In the genomic region with DNA sequence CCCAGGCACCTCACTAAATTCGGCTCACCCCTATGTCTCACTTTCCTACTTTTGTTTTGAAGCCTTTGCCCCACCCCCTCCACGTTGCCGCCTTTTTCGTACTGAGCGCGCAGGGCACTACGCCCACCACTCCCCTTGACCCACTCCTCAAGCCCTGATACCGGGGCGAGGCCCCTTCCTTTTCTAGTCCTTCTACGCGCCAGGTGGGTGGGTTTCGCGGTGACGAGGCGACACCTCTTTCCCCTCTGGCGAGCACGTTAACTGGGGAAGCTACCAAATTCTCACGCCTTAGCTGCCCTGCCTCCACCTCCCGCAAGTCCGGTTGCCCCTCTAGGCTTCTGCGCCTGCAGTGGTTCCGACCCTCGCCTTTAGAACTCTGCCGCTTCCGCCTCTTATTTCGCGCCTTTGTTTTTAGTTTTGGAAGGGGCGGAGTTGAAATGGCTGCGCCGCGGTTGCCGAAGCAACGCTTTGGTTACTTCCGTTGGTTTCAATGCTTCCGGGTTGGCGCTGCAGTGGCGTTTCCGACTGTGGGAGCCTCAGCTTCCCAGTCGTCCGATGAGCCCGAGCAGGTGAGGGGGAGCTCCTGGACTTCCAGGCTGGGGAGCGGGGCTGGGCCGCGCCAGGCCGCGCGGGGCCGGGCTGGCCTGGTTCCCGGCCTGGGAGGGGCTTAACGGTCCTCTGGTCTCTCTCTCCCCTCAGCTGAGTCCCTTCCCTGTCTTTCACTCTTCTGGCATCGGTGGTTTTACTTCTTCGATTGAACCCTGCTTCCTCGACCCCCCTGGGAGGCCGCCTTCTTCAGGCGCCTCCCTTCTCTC, we compare ENCODE assay signal across 8 cellular contexts. TPM values are rescaled to one million over a fixed set of nuclear protein-coding genes. Genes with fewer than 3 reads are reported as not detected.
DNase-seq lines count a peak whose midpoint lies in the region; ATAC-seq and TF ChIP-seq lines count a peak whose summit lies in the region.

A gene with protein sequence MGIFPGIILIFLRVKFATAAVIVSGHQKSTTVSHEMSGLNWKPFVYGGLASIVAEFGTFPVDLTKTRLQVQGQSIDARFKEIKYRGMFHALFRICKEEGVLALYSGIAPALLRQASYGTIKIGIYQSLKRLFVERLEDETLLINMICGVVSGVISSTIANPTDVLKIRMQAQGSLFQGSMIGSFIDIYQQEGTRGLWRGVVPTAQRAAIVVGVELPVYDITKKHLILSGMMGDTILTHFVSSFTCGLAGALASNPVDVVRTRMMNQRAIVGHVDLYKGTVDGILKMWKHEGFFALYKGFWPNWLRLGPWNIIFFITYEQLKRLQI (plus strand): TSS at position 512 of the 815 bp plus-strand sequence. CDS start 360 bp downstream, outside the sequence.

- CTCF ChIA-PET in AG04450 (lab: Charles Lee): no interaction called here

- ATAC-seq in GM18870 (IDR thresholded peaks at IDR 0.05; ENCODE audit: unreplicated experiment) (peak; percentile 93), HG03103 (IDR thresholded peaks at IDR 0.05; ENCODE audit: low read depth, unreplicated experiment) (peak; percentile 94)

- POLR2A ChIA-PET in AG04450 (lab: Yijun Ruan, JAX): interaction anchor here (1.2 kb wide), 1 partner anchor 71 kb away, joined by 6 read pairs; a partner anchor contains a TSS

- no peaks in the 10 kb centered on the region for H3K36me3 ChIP-seq in breast epithelium
- no peaks in the 10 kb centered on the region for H3K36me3 ChIP-seq in spleen

- TF ChIP-seq CTCF in AG04450 (IDR thresholded peaks at IDR 0.05; ENCODE audit: low read depth, low read length) (no peak), VCaP (conservative IDR thresholded peaks at IDR 0.05) (no peak), breast epithelium (IDR thresholded peaks at IDR 0.05) (no peak), spleen (IDR thresholded peaks at IDR 0.05 in 8 of 11, conservative IDR thresholded peaks at IDR 0.05 in 3 of 11) (no peak)

- DNase-seq in AG04450 (ENCODE audit: low read depth, low spot score) (peak; percentile 20), NCI-H2196 (lab: John Stamatoyannopoulos, UW; ENCODE audit: unreplicated experiment) (peak; percentile 67), breast epithelium (ENCODE audit: low spot score in 2 of 2) (peak; percentile 46 to 63), iPS-NIHi11 (ENCODE audit: low spot score) (peak; percentile 67), spleen (peak; percentile 90)

- 0 to 51% (median 0%) methylated on average over 26 to 55 of the region's 55 CpGs for WGBS in spleen, 5 donors

- TF ChIP-seq POLR2A in breast epithelium (IDR thresholded peaks at IDR 0.05): no peak
- no peak for TF ChIP-seq POLR2A in spleen (IDR thresholded peaks at IDR 0.05)

- no peaks in the 10 kb centered on the region for H3K27me3 ChIP-seq in AG04450 (ENCODE audit: control insufficient read depth, insufficient read depth, low read length)
- H3K27me3 ChIP-seq in breast epithelium: peaks cover 0 to 17% of the 10 kb centered on the region in 2 donors
- no peaks in the 10 kb centered on the region for H3K27me3 ChIP-seq in spleen (replicated peaks in 1 of 7)

- H3K27ac ChIP-seq in AG04450 (ENCODE audit: low read depth, low read length): no peak within 1 kb of the TSS
- H3K27ac ChIP-seq in VCaP: peak within 1 kb of the TSS; percentile 59
- H3K27ac ChIP-seq in breast epithelium: peak within 1 kb of the TSS; percentile 43 to 83
- peak within 1 kb of the TSS in 5 of 8 donors; percentile 33 to 80 (median 60) for H3K27ac ChIP-seq in spleen

- no peaks in the 10 kb centered on the region for H3K4me1 ChIP-seq in breast epithelium
- H3K4me1 ChIP-seq in spleen: peaks cover 0 to 13% (median 7%) of the 10 kb centered on the region in 6 donors

- intact Hi-C loops in breast epithelium (cut with DNase I; ENCODE audit: low total_unique reads): loop anchor here (5.0 kb wide), 1 partner anchor 732 kb away; no protein-coding TSS in a partner anchor
- intact Hi-C loops in spleen (cut with DNase I; ENCODE audit: low total_unique reads): loop anchor here (5.0 kb wide), 1 partner anchor 177 kb away; no protein-coding TSS in a partner anchor

- peak within 1 kb of the TSS; percentile 81 for H3K4me3 ChIP-seq in AG04450 (ENCODE audit: low read depth, low read length)
- peak within 1 kb of the TSS; percentile 54 to 79 (median 74) for H3K4me3 ChIP-seq in breast epithelium
- H3K4me3 ChIP-seq in spleen: peak within 1 kb of the TSS; percentile 44 to 79 (median 66)

- H3K9me3 ChIP-seq in AG04450 (ENCODE audit: control insufficient read depth, insufficient read depth, low read length): no peaks in the 10 kb centered on the region
- H3K9me3 ChIP-seq in breast epithelium: no peaks in the 10 kb centered on the region
- H3K9me3 ChIP-seq in spleen: no peaks in the 10 kb centered on the region

RNA-seq across cellular contexts. Expression of the gene that starts here (rescaled TPM):
- 18.7 and 20.7 TPM in 2 replicates for polyA plus RNA-seq in AG04450 (2011; rRNA removed)
- polyA minus RNA-seq in AG04450 (2011; rRNA and poly(A)+ RNA removed): 12.3 and 14.6 TPM in 2 replicates
- 10 to 100 TPM in 2 of 3 donors, 1 to 10 TPM in 1; 8.2 to 18.4 (median 16.1) TPM for total RNA-seq in breast epithelium
- 10 to 100 TPM in 5 of 7 donors, 1 to 10 TPM in 2; 7.7 to 15.6 (median 11.5) TPM for total RNA-seq in spleen
- polyA plus RNA-seq in spleen: 10 to 100 TPM; 10.8 to 19.7 (median 14.2) TPM

Comparison
In these comparisons a context has a peak if more than half of its experiments do, and no peak if none do; other contexts are left out.
1. DNase-seq: peak in every context shown above with its lines; median percentile 90 in spleen; 67 in NCI-H2196; 67 in iPS-NIHi11; 54 in breast epithelium; 20 in AG04450.